ENCODE assay signal across 23 cellular contexts in the genomic region with DNA sequence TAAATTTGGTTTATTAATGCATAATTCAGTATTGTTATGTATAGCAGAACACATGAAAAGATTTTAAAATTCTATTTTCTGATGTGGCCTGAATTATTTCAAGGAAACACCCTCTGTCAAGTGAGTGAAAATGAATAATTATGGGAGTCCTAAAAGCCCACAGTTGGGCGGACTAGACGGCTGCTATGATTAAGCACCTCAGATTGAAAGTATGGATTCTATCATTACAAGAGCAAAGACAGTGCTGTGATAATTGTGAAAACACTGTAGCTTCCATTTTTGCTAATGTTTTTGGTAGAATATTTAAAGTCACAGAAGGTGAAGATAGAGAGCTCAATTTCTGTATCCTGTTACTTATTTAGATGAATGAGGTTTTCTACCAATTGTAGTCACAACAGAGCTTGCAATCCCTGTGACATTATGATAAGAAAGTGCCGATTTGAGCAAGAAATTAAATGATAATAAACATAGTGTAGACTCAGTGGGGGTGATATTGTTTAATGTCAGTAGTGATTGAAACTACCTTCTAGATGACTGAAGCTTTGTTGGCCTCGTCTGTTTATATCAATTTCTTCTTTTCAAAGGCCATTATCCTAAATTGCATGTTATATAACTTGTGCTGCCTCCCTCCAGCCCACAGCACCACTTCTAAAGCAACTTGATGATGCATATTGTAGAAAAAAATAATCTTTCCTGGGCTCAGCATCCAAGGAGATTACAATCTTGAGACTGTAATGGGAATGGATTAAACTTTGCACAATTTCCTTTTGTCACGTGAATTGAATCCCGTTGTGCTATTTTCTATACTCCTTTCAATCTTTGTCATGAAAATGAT.
DNase-seq lines count a peak whose midpoint lies in the region; ATAC-seq, FAIRE-seq and TF ChIP-seq lines count a peak whose summit lies in the region.
"Had no signal": no experiment of that assay in that cellular context is flagged by ENCODE, and none has a peak within 500 bp of the region (broad histone marks: within the 10 kb centered on the region; RNA-seq: fewer than 3 reads in every experiment).

No MANE protein-coding gene starts in this region.

- no peak for TF ChIP-seq EP300 in GM12878 (IDR thresholded peaks at IDR 0.05; ENCODE audit: borderline replicate concordance in 1 of 2, control insufficient read depth in 1 of 2, low read depth in 2 of 2, low read length in 2 of 2)

- WGBS in GM12878 (ENCODE audit: insufficient coverage, insufficient replicate concordance, low lambda C conversion rate, missing lambda C conversion rate), result 26% methylated on average over 6 of the region's 6 CpGs

- no peaks in the 10 kb centered on the region for H4K20me1 ChIP-seq in GM12878 (ENCODE audit: control insufficient read depth, insufficient read depth)

- peak overlapping the region; percentile 31 for H3K4me3 Mint-ChIP-seq in activated naive CD4-positive, alpha-beta T cell treated with anti-CD3 and anti-CD28 coated beads, Interleukin-2, amount 50 U/mL, for 24 hours
- peak overlapping the region in 1 of 2 donors; percentile 17 for H3K4me3 Mint-ChIP-seq in stimulated activated naive CD8-positive, alpha-beta T cell treated with anti-CD3 and anti-CD28 coated beads, Interleukin-15, amount 100 ng/mL, for 72 hours
- no peak overlapping the region for H3K4me3 Mint-ChIP-seq in activated CD8-positive, alpha-beta memory T cell treated with anti-CD3 and anti-CD28 coated beads, Interleukin-2, amount 10 ng/mL, durations not matched to agents 7 days and 5 days
- H3K4me3 Mint-ChIP-seq: H9; naive B cell; stimulated activated naive CD8-positive, alpha-beta T cell treated with anti-CD3 and anti-CD28 coated beads, Interleukin-15, Interleukin-2, amounts not matched to agents 100 ng/mL and 50 ng/mL, for 24 hours; T-helper 2 cell treated with Interferon-gamma antibody and Interleukin-4, amounts not matched to agents 5 μg/mL and 100 μg/mL, for 36 hours; WTC11 had no signal

- no peaks in the 10 kb centered on the region for H3K4me1 ChIP-seq in GM12878 (ENCODE audit: control insufficient read depth, insufficient read depth, low read length)
- H3K4me1 ChIP-seq: transverse colon had no signal

- intact Hi-C loops in GM12878 (cut with micrococcal nuclease; ENCODE audit: unreplicated experiment), result no loop called here

- RAD21 ChIA-PET in GM12878 (lab: Charles Lee; ENCODE audit: unreplicated experiment), result no interaction called here

- ATAC-seq in GM12878, result peak; percentile 31; the same call in 2 of the 3 replicates
- peak; percentile 76 for ATAC-seq in stimulated activated naive CD8-positive, alpha-beta T cell treated with anti-CD3 and anti-CD28 coated beads, Interleukin-15, amount 100 ng/mL, for 72 hours
- no peak for ATAC-seq in activated CD8-positive, alpha-beta memory T cell treated with anti-CD3 and anti-CD28 coated beads, Interleukin-2, amount 10 ng/mL, durations not matched to agents 7 days and 5 days

- H3K27ac ChIP-seq in GM12878 (ENCODE audit: control insufficient read depth, insufficient read depth), result no peak overlapping the region
- H3K27ac ChIP-seq: SK-N-MC, transverse colon had no signal

- H3K79me2 ChIP-seq in GM12878 (ENCODE audit: control insufficient read depth, insufficient read depth, low read length), result no peaks in the 10 kb centered on the region

- in situ Hi-C loops in GM12878 (cut with MboI), result no loop called here

- TF ChIP-seq CTCF in GM12878 (IDR thresholded peaks at IDR 0.05 in 2 of 3, conservative IDR thresholded peaks at IDR 0.05 in 1 of 3; ENCODE audit: control insufficient read depth in 2 of 3, extremely low read depth in 1 of 3, insufficient read depth in 1 of 3, low read depth in 3 of 3, low read length in 3 of 3), result no peak

- H2AFZ ChIP-seq in GM12878 (ENCODE audit: control insufficient read depth, low read depth, low read length), result no peak overlapping the region

- no peaks in the 10 kb centered on the region for H3K9me3 ChIP-seq in GM12878 (replicated peaks; ENCODE audit: control insufficient read depth, insufficient read depth, low read length)
- H3K9me3 ChIP-seq: transverse colon had no signal

- H3K36me3 Mint-ChIP-seq in activated naive CD4-positive, alpha-beta T cell treated with anti-CD3 and anti-CD28 coated beads, Interleukin-2, amount 50 U/mL, for 24 hours, result no peaks in the 10 kb centered on the region
- peaks cover 4% of the 10 kb centered on the region for H3K36me3 Mint-ChIP-seq in activated CD8-positive, alpha-beta memory T cell treated with anti-CD3 and anti-CD28 coated beads, Interleukin-2, amount 10 ng/mL, durations not matched to agents 7 days and 5 days
- H3K36me3 Mint-ChIP-seq: naive B cell, WTC11 had no signal

- no peak for TF ChIP-seq POLR2A in GM12878 (IDR thresholded peaks at IDR 0.05; ENCODE audit: low read depth, low read length)

- H3K27me3 Mint-ChIP-seq in activated naive CD4-positive, alpha-beta T cell treated with anti-CD3 and anti-CD28 coated beads, Interleukin-2, amount 50 U/mL, for 24 hours, result no peaks in the 10 kb centered on the region
- no peaks in the 10 kb centered on the region for H3K27me3 Mint-ChIP-seq in stimulated activated naive CD8-positive, alpha-beta T cell treated with anti-CD3 and anti-CD28 coated beads, Interleukin-15, amount 100 ng/mL, for 72 hours
- no peaks in the 10 kb centered on the region for H3K27me3 Mint-ChIP-seq in activated CD8-positive, alpha-beta memory T cell treated with anti-CD3 and anti-CD28 coated beads, Interleukin-2, amount 10 ng/mL, durations not matched to agents 7 days and 5 days
- H3K27me3 Mint-ChIP-seq: stimulated activated naive CD8-positive, alpha-beta T cell treated with anti-CD3 and anti-CD28 coated beads, Interleukin-15, Interleukin-2, amounts not matched to agents 100 ng/mL and 50 ng/mL, for 24 hours had no signal

- H3K9me3 Mint-ChIP-seq in activated naive CD4-positive, alpha-beta T cell treated with anti-CD3 and anti-CD28 coated beads, Interleukin-2, amount 50 U/mL, for 24 hours, result no peaks in the 10 kb centered on the region
- H3K9me3 Mint-ChIP-seq in stimulated activated naive CD8-positive, alpha-beta T cell treated with anti-CD3 and anti-CD28 coated beads, Interleukin-15, amount 100 ng/mL, for 72 hours, result peaks cover 0 to under 1% of the 10 kb centered on the region in 2 donors
- H3K9me3 Mint-ChIP-seq in activated CD8-positive, alpha-beta memory T cell treated with anti-CD3 and anti-CD28 coated beads, Interleukin-2, amount 10 ng/mL, durations not matched to agents 7 days and 5 days (ENCODE audit: low read depth), result no peaks in the 10 kb centered on the region
- H3K9me3 Mint-ChIP-seq: H9; T-helper 2 cell treated with Interferon-gamma antibody and Interleukin-4, amounts not matched to agents 5 μg/mL and 100 μg/mL, for 36 hours had no signal

- CTCF ChIA-PET in GM12878 (lab: Yijun Ruan, JAX), result interaction anchor here (1.0 to 9.3 kb wide), 3 partner anchors 10 to 94 kb away, joined by 3 to 59 read pairs (median 5); no protein-coding TSS in a partner anchor
- CTCF ChIA-PET in activated CD8-positive, alpha-beta memory T cell treated with anti-CD3 and anti-CD28 coated beads, Interleukin-2, amount 10 ng/mL, durations not matched to agents 7 days and 5 days (lab: Charles Lee), result interaction anchor here (2.4 kb wide), 1 partner anchor 26 kb away, joined by 13 read pairs; no protein-coding TSS in a partner anchor

- no peak for DNase-seq in activated naive CD4-positive, alpha-beta T cell (lab: John Stamatoyannopoulos, UW)
- DNase-seq in NCI-H146 (lab: John Stamatoyannopoulos, UW) (peak; percentile 40), GM12878 (ENCODE audit: low read depth, low spot score) (no peak), HuH-7.5 (ENCODE audit: low spot score) (no peak)
- no peak for DNase-seq in stimulated activated naive CD8-positive, alpha-beta T cell treated with anti-CD3 and anti-CD28 coated beads, Interleukin-15, amount 100 ng/mL, for 72 hours
- DNase-seq in activated CD8-positive, alpha-beta memory T cell treated with anti-CD3 and anti-CD28 coated beads, Interleukin-2, amount 10 ng/mL, durations not matched to agents 7 days and 5 days, result no peak
- DNase-seq: activated gamma-delta T cell, aorta, cerebellar nuclear complex, DND-41, H9, KBM-7, mesenchymal stem cell, MV-4-11, naive B cell, NCI-H2029 treated with DMSO at 0.1 percent for 48 hours, posterior cingulate gyrus, transverse colon had no signal

- TF ChIP-seq RAD21 in GM12878 (IDR thresholded peaks at IDR 0.05; ENCODE audit: insufficient read depth, low read depth, low read length), result no peak

- H3K27me3 ChIP-seq in GM12878 (replicated peaks in 1 of 2; ENCODE audit: control insufficient read depth in 2 of 2, insufficient read depth in 2 of 2, low read length in 1 of 2), result no peaks in the 10 kb centered on the region
- H3K27me3 ChIP-seq: transverse colon had no signal

- SMC1A ChIA-PET in GM12878 (lab: Charles Lee; ENCODE audit: uncharacterized antibody, unreplicated experiment), result interaction anchor here (0.6 to 3.4 kb wide), 4 partner anchors 8 to 822 kb away, joined by 3 to 14 read pairs (median 3); no protein-coding TSS in a partner anchor

- BruUV-seq in GM12878 (replicated peaks; lab: Mats Ljungman, UMichigan), result no TSS peak

- no peak overlapping the region for H3K9ac ChIP-seq in GM12878 (ENCODE audit: control insufficient read depth, insufficient read depth, low read length)

- no peak overlapping the region for H3K4me2 ChIP-seq in GM12878 (ENCODE audit: control insufficient read depth, insufficient read depth)

- POLR2A ChIA-PET in GM12878 (lab: Charles Lee), result interaction anchor here (0.6 kb wide), 1 partner anchor 151 kb away, joined by 4 read pairs; no protein-coding TSS in a partner anchor

- H3K4me3 ChIP-seq in GM12878, result no peak overlapping the region
- H3K4me3 ChIP-seq: SK-N-MC, transverse colon had no signal

- H3K4me1 Mint-ChIP-seq in activated naive CD4-positive, alpha-beta T cell treated with anti-CD3 and anti-CD28 coated beads, Interleukin-2, amount 50 U/mL, for 24 hours, result peaks cover 35% of the 10 kb centered on the region
- H3K4me1 Mint-ChIP-seq in stimulated activated naive CD8-positive, alpha-beta T cell treated with anti-CD3 and anti-CD28 coated beads, Interleukin-15, amount 100 ng/mL, for 72 hours, result peaks cover 24% of the 10 kb centered on the region
- peaks cover 11% of the 10 kb centered on the region for H3K4me1 Mint-ChIP-seq in activated CD8-positive, alpha-beta memory T cell treated with anti-CD3 and anti-CD28 coated beads, Interleukin-2, amount 10 ng/mL, durations not matched to agents 7 days and 5 days
- H3K4me1 Mint-ChIP-seq: naive B cell had no signal

- H3K36me3 ChIP-seq in GM12878 (ENCODE audit: control insufficient read depth in 2 of 2, insufficient read depth in 2 of 2, low read length in 1 of 2), result no peaks in the 10 kb centered on the region
- H3K36me3 ChIP-seq: transverse colon had no signal

- FAIRE-seq in GM12878 (lab: Jason Lieb, UNC), result no peak

- H3K27ac Mint-ChIP-seq in activated naive CD4-positive, alpha-beta T cell treated with anti-CD3 and anti-CD28 coated beads, Interleukin-2, amount 50 U/mL, for 24 hours, result peak overlapping the region; percentile 52
- no peak overlapping the region for H3K27ac Mint-ChIP-seq in stimulated activated naive CD8-positive, alpha-beta T cell treated with anti-CD3 and anti-CD28 coated beads, Interleukin-15, amount 100 ng/mL, for 72 hours
- H3K27ac Mint-ChIP-seq in activated CD8-positive, alpha-beta memory T cell treated with anti-CD3 and anti-CD28 coated beads, Interleukin-2, amount 10 ng/mL, durations not matched to agents 7 days and 5 days, result no peak overlapping the region
- H3K27ac Mint-ChIP-seq: naive B cell; stimulated activated naive CD8-positive, alpha-beta T cell treated with anti-CD3 and anti-CD28 coated beads, Interleukin-15, Interleukin-2, amounts not matched to agents 100 ng/mL and 50 ng/mL, for 24 hours; T-helper 2 cell treated with Interferon-gamma antibody and Interleukin-4, amounts not matched to agents 5 μg/mL and 100 μg/mL, for 36 hours; WTC11 had no signal
